In the genomic region with DNA sequence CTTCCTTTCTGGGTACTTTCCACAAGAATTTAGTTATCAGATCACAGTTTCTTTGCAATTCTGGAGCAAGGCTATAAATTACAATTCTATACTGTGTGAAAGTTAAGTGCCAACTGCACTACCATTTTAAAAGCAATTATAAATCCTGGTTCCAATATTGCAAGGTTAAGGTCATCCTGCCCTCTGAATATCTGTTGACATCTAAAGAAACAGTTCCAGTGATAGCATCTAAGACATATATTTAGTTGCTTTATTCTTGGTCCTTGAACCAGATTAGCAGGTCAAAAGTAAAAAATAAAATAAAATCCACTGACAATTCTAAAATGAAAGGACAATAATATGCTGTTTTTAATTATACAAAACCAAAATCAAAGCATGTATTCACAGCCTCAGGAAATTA, we compare ENCODE assay signal across 28 cellular contexts.
"Had no signal": no experiment of that assay in that cellular context is flagged by ENCODE, and none has a peak within 500 bp of the region (broad histone marks: within the 10 kb centered on the region; RNA-seq: fewer than 3 reads in every experiment).

No MANE protein-coding gene starts in this region.

- FAIRE-seq: astrocyte, bronchial epithelial cell had no signal

- DNase-seq: activated effector memory CD4-positive, alpha-beta T cell treated with anti-CD3 and anti-CD28 coated beads, Interleukin-2, amount 50 U/mL, for 16 hours; activated effector memory CD4-positive, alpha-beta T cell treated with Interleukin-2 at 50 U/mL for 16 hours; activated gamma-delta T cell; activated gamma-delta T cell treated with Interleukin-2 at 50 U/mL for 16 hours; activated naive CD4-positive, alpha-beta T cell; activated naive CD4-positive, alpha-beta T cell treated with anti-CD3 and anti-CD28 coated beads for 36 hours; activated naive CD4-positive, alpha-beta T cell treated with anti-CD3 and anti-CD28 coated beads, Interleukin-2, amount 10 ng/mL, durations not matched to agents 7 days and 5 days; activated naive CD4-positive, alpha-beta T cell treated with anti-CD3 and anti-CD28 coated beads, Interleukin-2, amount 50 U/mL, for 16 hours; activated naive CD4-positive, alpha-beta T cell treated with Interleukin-2 at 50 U/mL for 16 hours; activated naive CD8-positive, alpha-beta T cell treated with anti-CD3 and anti-CD28 coated beads for 36 hours; activated naive CD8-positive, alpha-beta T cell treated with anti-CD3 and anti-CD28 coated beads, Interleukin-2, amount 10 ng/mL, durations not matched to agents 7 days and 5 days; activated naive CD8-positive, alpha-beta T cell treated with anti-CD3 and anti-CD28 coated beads, Interleukin-2, amount 50 U/mL, for 24 hours; activated T-cell treated with anti-CD3 and anti-CD28 coated beads, Interleukin-2, amount 50 U/mL, for 24 hours; activated T-cell treated with anti-CD3 and anti-CD28 coated beads, Interleukin-2, amount 50 U/mL, for 4 hours; activated T-cell treated with anti-CD3 and anti-CD28 coated beads, Interleukin-2, amount 50 U/mL, for 48 hours; activated T-cell treated with anti-CD3 and anti-CD28 coated beads, Interleukin-2, amount 50 U/mL, for 72 hours; adrenal gland; amniotic stem cell; amygdala; anterior cingulate cortex; aorta; body of pancreas; brain microvascular endothelial cell; caudate nucleus; central memory CD4-positive, alpha-beta T cell; cerebellar nuclear complex had no signal
